In genomic region chr2:240655931-240656886, GRCh38 we compare ENCODE assay signal across 12 cellular contexts. TPM values are rescaled to one million over a fixed set of nuclear protein-coding genes. Genes with fewer than 3 reads are reported as not detected.
A peak's percentile ranks its signal among the peaks of the same experiment; 100 is the strongest.
DNase-seq lines count a peak whose midpoint lies in the region; ATAC-seq and TF ChIP-seq lines count a peak whose summit lies in the region.
"Had no signal": no experiment of that assay in that cellular context is flagged by ENCODE, and none has a peak within 500 bp of the region (broad histone marks: within the 10 kb centered on the region; RNA-seq: fewer than 3 reads in every experiment).

No MANE protein-coding gene starts in this region.

- H4K91ac ChIP-seq in IMR-90 (ENCODE audit: insufficient read depth, low read depth, low read length) = no peak overlapping the region

- peaks cover 28% of the 10 kb centered on the region for H3K27me3 ChIP-seq in IMR-90 (ENCODE audit: control insufficient read depth, insufficient read depth, low read length)

- peak; percentile 56 for ATAC-seq in IMR-90 (ENCODE audit: low read depth)
- ATAC-seq in effector memory CD8-positive, alpha-beta T cell (replicated peaks) = peak; percentile 97
- ATAC-seq: lower lobe of right lung had no signal

- H3K4me1 Mint-ChIP-seq in activated T-cell treated with anti-CD3 and anti-CD28 coated beads, Interleukin-2, amount 50 U/mL, for 24 hours (ENCODE audit: low read depth) = peaks cover 14% of the 10 kb centered on the region
- peaks cover 13 to 14% of the 10 kb centered on the region in 2 donors for H3K4me1 Mint-ChIP-seq in effector memory CD8-positive, alpha-beta T cell (ENCODE audit: low read depth in 2 of 2)

- no peaks in the 10 kb centered on the region; the same call in 1 of the 2 replicates for H3K9me3 ChIP-seq in IMR-90 (ENCODE audit: control insufficient read depth, insufficient read depth, low read length)
- H3K9me3 ChIP-seq: lower lobe of right lung had no signal

- CTCF ChIA-PET in IMR-90 (lab: Yijun Ruan, JAX) = no interaction called here

- no peak overlapping the region for H3K4me3 ChIP-seq in IMR-90 (ENCODE audit: insufficient read depth, low read depth, low read length)
- H3K4me3 ChIP-seq: lower lobe of right lung had no signal

- H3K56ac ChIP-seq in IMR-90 (ENCODE audit: extremely low read depth, insufficient read depth, low read length) = no peak overlapping the region

- no peak overlapping the region for H2BK15ac ChIP-seq in IMR-90 (ENCODE audit: low read depth, low read length)

- H3K9me3 Mint-ChIP-seq in activated T-cell treated with anti-CD3 and anti-CD28 coated beads, Interleukin-2, amount 50 U/mL, for 24 hours = no peaks in the 10 kb centered on the region
- no peaks in the 10 kb centered on the region for H3K9me3 Mint-ChIP-seq in effector memory CD8-positive, alpha-beta T cell
- H3K9me3 Mint-ChIP-seq: T-cell had no signal

- no peak overlapping the region for H2BK20ac ChIP-seq in IMR-90 (ENCODE audit: low read depth, low read length)

- H3K27ac ChIP-seq in IMR-90 (ENCODE audit: insufficient read depth, low read length) = no peak overlapping the region
- H3K27ac ChIP-seq: lower lobe of right lung had no signal

- DNase-seq in activated T-cell treated with anti-CD3 and anti-CD28 coated beads, Interleukin-2, amount 50 U/mL, for 24 hours = peak; percentile 28
- DNase-seq in activated T-cell treated with anti-CD3 and anti-CD28 coated beads, Interleukin-2, amount 50 U/mL, for 1 hour = no peak
- DNase-seq in IMR-90 = peak; percentile 49
- no peak for DNase-seq in effector memory CD8-positive, alpha-beta T cell
- peak; percentile 13 for DNase-seq in stromal cell of bone marrow (ENCODE audit: low read depth)
- no peak for DNase-seq in NCI-H1105 (lab: John Stamatoyannopoulos, UW)
- no peak for DNase-seq in SW 1271 (lab: John Stamatoyannopoulos, UW)
- no peak for DNase-seq in amniotic stem cell (lab: John Stamatoyannopoulos, UW)
- DNase-seq: lower lobe of right lung, NCI-H2081 had no signal

- H4K8ac ChIP-seq in IMR-90 (ENCODE audit: low read depth in 2 of 2, low read length in 2 of 2) = no peak overlapping the region

- H2AFZ ChIP-seq in IMR-90 (replicated peaks; ENCODE audit: low read length, poor library complexity) = peak overlapping the region; percentile 11

- peaks cover 23% of the 10 kb centered on the region for H3K27me3 Mint-ChIP-seq in activated T-cell treated with anti-CD3 and anti-CD28 coated beads, Interleukin-2, amount 50 U/mL, for 24 hours
- peaks cover 4 to 15% of the 10 kb centered on the region in 2 donors for H3K27me3 Mint-ChIP-seq in effector memory CD8-positive, alpha-beta T cell

- H3K18ac ChIP-seq in IMR-90 (ENCODE audit: low read depth, low read length) = no peak overlapping the region

- H3K4me1 ChIP-seq in IMR-90 (ENCODE audit: control insufficient read depth, insufficient read depth, low read length) = no peaks in the 10 kb centered on the region
- H3K4me1 ChIP-seq: lower lobe of right lung had no signal

- H4K20me1 ChIP-seq in IMR-90 (ENCODE audit: insufficient read depth, low read length) = no peaks in the 10 kb centered on the region

- POLR2A ChIA-PET in IMR-90 (lab: Charles Lee; ENCODE audit: unreplicated experiment) = no interaction called here

- no peaks in the 10 kb centered on the region for H3K9me1 ChIP-seq in IMR-90 (ENCODE audit: insufficient read depth, low read length)

- H2BK5ac ChIP-seq in IMR-90 (ENCODE audit: low read depth, low read length, poor library complexity, severe bottlenecking) = no peak overlapping the region

- H3K9ac ChIP-seq in IMR-90 (ENCODE audit: low read depth, low read length) = no peak overlapping the region

- in situ Hi-C loops in IMR-90 (cut with MboI; ENCODE audit: low sequenced_read_pairs) = no loop called here

- no peaks in the 10 kb centered on the region for H3K36me3 Mint-ChIP-seq in activated T-cell treated with anti-CD3 and anti-CD28 coated beads, Interleukin-2, amount 50 U/mL, for 24 hours (ENCODE audit: low read depth)
- no peaks in the 10 kb centered on the region for H3K36me3 Mint-ChIP-seq in effector memory CD8-positive, alpha-beta T cell (ENCODE audit: insufficient read depth)
- H3K36me3 Mint-ChIP-seq: T-cell had no signal

- TF ChIP-seq RAD21 in IMR-90 (IDR thresholded peaks at IDR 0.05; ENCODE audit: low read length) = no peak

- no peak for TF ChIP-seq POLR2A in IMR-90 (IDR thresholded peaks at IDR 0.05; ENCODE audit: low read depth, low read length)

- no peak overlapping the region for H3K27ac Mint-ChIP-seq in activated T-cell treated with anti-CD3 and anti-CD28 coated beads, Interleukin-2, amount 50 U/mL, for 24 hours
- H3K27ac Mint-ChIP-seq in effector memory CD8-positive, alpha-beta T cell = peak overlapping the region in 1 of 2 donors; percentile 63
- H3K27ac Mint-ChIP-seq: T-cell had no signal

- no TSS peak for BruUV-seq in IMR-90 (replicated peaks; lab: Mats Ljungman, UMichigan)

- no peak overlapping the region for H3K4me3 Mint-ChIP-seq in activated T-cell treated with anti-CD3 and anti-CD28 coated beads, Interleukin-2, amount 50 U/mL, for 24 hours
- peak overlapping the region in 1 of 2 donors; percentile 14 for H3K4me3 Mint-ChIP-seq in effector memory CD8-positive, alpha-beta T cell
- H3K4me3 Mint-ChIP-seq: T-cell had no signal

- H3K14ac ChIP-seq in IMR-90 (replicated peaks; ENCODE audit: low read depth, low read length) = no peak overlapping the region

- no peak overlapping the region for H4K5ac ChIP-seq in IMR-90 (ENCODE audit: low read depth, low read length)

- H2AK5ac ChIP-seq in IMR-90 (ENCODE audit: low read depth, low read length) = no peak overlapping the region

- no peak overlapping the region for H3K4me2 ChIP-seq in IMR-90 (ENCODE audit: low read depth, low read length)

- no peak overlapping the region for H3K23ac ChIP-seq in IMR-90 (ENCODE audit: low read depth, low read length)

- intact Hi-C loops in IMR-90 (cut with micrococcal nuclease) = no loop called here

- H3K79me1 ChIP-seq in IMR-90 (ENCODE audit: low read depth in 1 of 2, low read length in 2 of 2) = no peaks in the 10 kb centered on the region

- no peak overlapping the region for H3K4ac ChIP-seq in IMR-90 (ENCODE audit: low read depth, low read length)

- no peaks in the 10 kb centered on the region for H3K36me3 ChIP-seq in IMR-90 (ENCODE audit: control insufficient read depth, insufficient read depth, low read length)
- H3K36me3 ChIP-seq: lower lobe of right lung had no signal

- TF ChIP-seq CTCF in IMR-90 (conservative IDR thresholded peaks at IDR 0.05; ENCODE audit: low read depth, low read length) = no peak

- dilution Hi-C loops in IMR-90 (cut with HindIII; ENCODE audit: low sequenced_read_pairs, unreplicated experiment) = no loop called here

- no CpG with 5 or more reads among the region's 10 CpGs for WGBS in IMR-90 (ENCODE audit: extremely low coverage in 2 of 2, insufficient read length in 1 of 2), 2 experiments

- no peak overlapping the region for H2AK9ac ChIP-seq in IMR-90 (replicated peaks; ENCODE audit: low read depth, low read length, poor library complexity)

- no peak overlapping the region for H2BK120ac ChIP-seq in IMR-90 (ENCODE audit: low read depth, low read length)

TF ChIP-seq in IMR-90, 13 proteins besides CTCF, POLR2A, EP300 and RAD21:
- peak; percentile 81 for TF ChIP-seq USF2 (IDR thresholded peaks at IDR 0.05; ENCODE audit: low read depth, low read length)
- TF ChIP-seq FOS (IDR thresholded peaks at IDR 0.05; ENCODE audit: low read depth, low read length) = no peak
- no peak for TF ChIP-seq RFX5 (IDR thresholded peaks at IDR 0.05; ENCODE audit: low read depth, low read length)

RNA-seq across cellular contexts. Expression of gene AQP12B, which starts 26.5 kb away (rescaled TPM):
- not detected in 2 replicates for total RNA-seq in IMR-90 (2012; rRNA removed)
- polyA plus RNA-seq in IMR-90 (2012; rRNA removed) = not detected in 2 replicates
- polyA plus RNA-seq in IMR-90 (2012; cell fraction: cytosol; rRNA removed) = not detected in 2 replicates
- polyA plus RNA-seq in IMR-90 (2012; cell fraction: nucleus; rRNA removed; ENCODE audit: low replicate concordance) = not detected in 2 replicates
- total RNA-seq: lower lobe of right lung, T-cell had no signal
- polyA plus RNA-seq: BJ had no signal

RNA-seq across cellular contexts. Expression of gene GPR35, which starts 30.9 kb away (rescaled TPM):
- 0.28 TPM in 1 of 2 replicates, not detected in the other for total RNA-seq in IMR-90 (2012; rRNA removed)
- 0.31 and 0.42 TPM in 2 replicates for polyA plus RNA-seq in IMR-90 (2012; rRNA removed)
- 0.08 and 0.20 TPM in 2 replicates for polyA plus RNA-seq in IMR-90 (2012; cell fraction: cytosol; rRNA removed)
- 1.8 and 5.2 TPM in 2 replicates for polyA plus RNA-seq in IMR-90 (2012; cell fraction: nucleus; rRNA removed; ENCODE audit: low replicate concordance)

RNA-seq across cellular contexts. Expression of gene AQP12A, which starts 35.5 kb away (rescaled TPM):
- not detected in 2 replicates for total RNA-seq in IMR-90 (2012; rRNA removed)
- not detected in 2 replicates for polyA plus RNA-seq in IMR-90 (2012; rRNA removed)
- polyA plus RNA-seq in IMR-90 (2012; cell fraction: cytosol; rRNA removed) = not detected in 2 replicates
- polyA plus RNA-seq in IMR-90 (2012; cell fraction: nucleus; rRNA removed; ENCODE audit: low replicate concordance) = not detected in 2 replicates
- total RNA-seq: lower lobe of right lung, T-cell had no signal
- polyA plus RNA-seq: BJ had no signal

Comparison
In these comparisons a context has a peak if more than half of its experiments do, and no peak if none do; other contexts are left out.
1. DNase-seq: peak in activated T-cell treated with anti-CD3 and anti-CD28 coated beads, Interleukin-2, amount 50 U/mL, for 24 hours (single experiment), IMR-90 (single experiment) and stromal cell of bone marrow (single experiment); none in activated T-cell treated with anti-CD3 and anti-CD28 coated beads, Interleukin-2, amount 50 U/mL, for 1 hour (single experiment), effector memory CD8-positive, alpha-beta T cell (0 of 3), NCI-H1105 (single experiment), SW 1271 (0 of 2) and amniotic stem cell (single experiment).